8 cellular contexts compared by ENCODE assay signal in the genomic region with DNA sequence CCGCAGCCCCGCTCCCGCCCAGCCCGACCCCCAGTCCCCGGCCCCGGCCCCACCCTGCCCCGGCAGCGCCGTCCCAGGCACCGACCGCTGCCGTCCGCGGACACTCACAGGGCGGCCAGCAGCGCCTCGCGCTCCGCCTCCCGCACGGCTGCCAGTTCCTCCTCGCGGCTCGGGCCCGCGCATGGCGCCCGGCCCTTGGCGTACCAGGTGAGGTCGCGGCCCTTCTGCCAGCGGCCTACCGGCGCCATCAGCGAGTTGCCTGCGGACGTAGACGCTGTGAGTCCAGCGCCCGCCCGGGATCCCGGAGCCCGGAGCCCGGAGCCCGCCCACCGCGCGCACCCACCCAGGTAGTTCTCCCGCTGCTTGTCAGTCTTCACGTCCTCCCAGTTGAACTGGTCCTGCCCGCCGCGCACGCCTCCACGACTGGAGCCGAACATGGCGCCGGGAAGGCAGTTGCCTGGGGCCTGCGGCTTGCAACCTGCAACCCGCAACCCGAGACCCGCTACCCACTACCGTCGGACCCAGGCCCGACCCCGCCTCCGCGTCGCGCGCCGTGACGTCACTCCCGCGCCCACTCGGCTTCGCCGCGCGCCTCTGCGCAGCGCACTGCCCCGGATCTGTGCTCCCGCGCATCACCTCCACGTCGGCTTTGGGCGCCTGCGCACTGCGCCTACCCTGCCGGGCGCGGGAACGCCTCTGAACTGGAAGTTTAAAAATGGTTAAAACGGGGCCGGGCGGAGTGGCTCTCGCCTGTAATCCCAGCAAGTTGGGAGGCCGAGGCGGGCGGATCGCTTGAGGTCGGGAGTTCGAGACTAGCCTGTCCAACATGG. TPM values are rescaled to one million over a fixed set of nuclear protein-coding genes. Genes with fewer than 3 reads are reported as not detected.
DNase-seq lines count a peak whose midpoint lies in the region; ATAC-seq and TF ChIP-seq lines count a peak whose summit lies in the region.

A gene (minus strand): TSS at position 535 of the 830 bp plus-strand sequence. CDS start 98 bp downstream, at position 437.

- peak within 1 kb of the TSS; percentile 69 for H2BK5ac ChIP-seq in trophoblast cell (ENCODE audit: low read depth, low read length, poor library complexity)

- TF ChIP-seq POLR2A in transverse colon (IDR thresholded peaks at IDR 0.05): peak; percentile 78

- H3K4me3 ChIP-seq in cardiac muscle cell (peak within 1 kb of the TSS; percentile 92), trophoblast cell (ENCODE audit: low read depth, low read length) (peak within 1 kb of the TSS; percentile 98), transverse colon (peak within 1 kb of the TSS; percentile 77 to 84 (median 80))

- H3K36me3 Mint-ChIP-seq in activated naive CD8-positive, alpha-beta T cell treated with anti-CD3 and anti-CD28 coated beads, Interleukin-2, amount 50 U/mL, for 24 hours (ENCODE audit: low read depth): peaks cover 15% of the 10 kb centered on the region

- H3K27me3 ChIP-seq in cardiac muscle cell (no peaks in the 10 kb centered on the region), trophoblast cell (ENCODE audit: insufficient read depth, low read length) (no peaks in the 10 kb centered on the region), transverse colon (no peaks in the 10 kb centered on the region)

- H3K36me3 ChIP-seq in cardiac muscle cell (peaks cover 28% of the 10 kb centered on the region), trophoblast cell (ENCODE audit: control insufficient read depth in 1 of 2, insufficient read depth in 2 of 2, low read length in 2 of 2) (peaks cover 46 to 47% of the 10 kb centered on the region in 2 experiments), transverse colon (peaks cover 0 to 14% (median 7%) of the 10 kb centered on the region in 4 donors)

- H3K27ac ChIP-seq in cardiac muscle cell (peak within 1 kb of the TSS; percentile 90), trophoblast cell (ENCODE audit: low read depth, low read length) (peak within 1 kb of the TSS; percentile 57), transverse colon (peak within 1 kb of the TSS; percentile 93 to 98 (median 95))

- peak within 1 kb of the TSS; percentile 92 for H3K27ac Mint-ChIP-seq in activated naive CD8-positive, alpha-beta T cell treated with anti-CD3 and anti-CD28 coated beads, Interleukin-2, amount 50 U/mL, for 24 hours

- WGBS in trophoblast cell (ENCODE audit: extremely low coverage, insufficient coverage, insufficient read length): no CpG with 5 or more reads among the region's 104 CpGs
- WGBS in transverse colon (ENCODE audit: low coverage in 1 of 2), 2 donors: 0% methylated on average over 51 of the region's 104 CpGs; no CpG with 5 or more reads in 1 of the 2 donors

- peak within 1 kb of the TSS; percentile 88 for H4K12ac ChIP-seq in trophoblast cell (ENCODE audit: low read depth, low read length)

- peak; percentile 75 for ATAC-seq in HG02852 (IDR thresholded peaks at IDR 0.05; ENCODE audit: unreplicated experiment)
- peak; percentile 79 for ATAC-seq in activated naive CD8-positive, alpha-beta T cell treated with anti-CD3 and anti-CD28 coated beads, Interleukin-2, amount 50 U/mL, for 24 hours

- H4K91ac ChIP-seq in trophoblast cell (ENCODE audit: low read depth, low read length): peak within 1 kb of the TSS; percentile 82

- no peaks in the 10 kb centered on the region for H3K9me3 Mint-ChIP-seq in activated naive CD8-positive, alpha-beta T cell treated with anti-CD3 and anti-CD28 coated beads, Interleukin-2, amount 50 U/mL, for 24 hours

- H3K18ac ChIP-seq in trophoblast cell (ENCODE audit: low read length): peak within 1 kb of the TSS; percentile 49

- peak within 1 kb of the TSS; percentile 87 for H2AFZ ChIP-seq in trophoblast cell (ENCODE audit: insufficient read depth, low read length, poor library complexity)

- peak within 1 kb of the TSS; percentile 55 for H3K4ac ChIP-seq in trophoblast cell (ENCODE audit: low read depth, low read length)

- DNase-seq in GM13976 (ENCODE audit: low spot score): peak; percentile 99
- peak; percentile 82 for DNase-seq in NCI-H1436 treated with DMSO at 0.1 percent for 48 hours (lab: John Stamatoyannopoulos, UW)
- peak; percentile 92 for DNase-seq in T follicular helper cell (ENCODE audit: low read depth)
- peak; percentile 97 for DNase-seq in activated naive CD8-positive, alpha-beta T cell treated with anti-CD3 and anti-CD28 coated beads, Interleukin-2, amount 50 U/mL, for 24 hours
- peak; percentile 93 to 95 for DNase-seq in cardiac muscle cell (ENCODE audit: low read depth in 1 of 2, low spot score in 1 of 2)
- DNase-seq in trophoblast cell: peak; percentile 94 to 97
- DNase-seq in transverse colon: peak; percentile 96

- H2BK120ac ChIP-seq in trophoblast cell (ENCODE audit: insufficient read depth, low read length, poor library complexity): peak within 1 kb of the TSS; percentile 49

- H3K9me3 ChIP-seq in cardiac muscle cell (ENCODE audit: low read depth) (no peaks in the 10 kb centered on the region), trophoblast cell (ENCODE audit: insufficient read depth, low read depth, low read length) (peaks cover 2% of the 10 kb centered on the region), transverse colon (no peaks in the 10 kb centered on the region)

- H2AK5ac ChIP-seq in trophoblast cell (ENCODE audit: low read length): peak within 1 kb of the TSS; percentile 35

- intact Hi-C loops in transverse colon (cut with DNase I; ENCODE audit: low total_unique reads): no loop called here

- H3K79me1 ChIP-seq in trophoblast cell (ENCODE audit: low read length): peaks cover 11% of the 10 kb centered on the region

- H3K14ac ChIP-seq in trophoblast cell (ENCODE audit: low read length): peak within 1 kb of the TSS; percentile 83

- H3K4me1 Mint-ChIP-seq in activated naive CD8-positive, alpha-beta T cell treated with anti-CD3 and anti-CD28 coated beads, Interleukin-2, amount 50 U/mL, for 24 hours: peaks cover 30% of the 10 kb centered on the region

- in situ Hi-C loops in GM13976 (cut with MboI; ENCODE audit: low sequenced_read_pairs, unreplicated experiment): no loop called here
- in situ Hi-C loops in transverse colon (cut with MboI; ENCODE audit: low pct_ligation_motif_present in 1 of 4, low pct_unique_long_range_greater_than_20kb in 1 of 4, low sequenced_read_pairs in 3 of 4): no loop called here

- peaks cover 7% of the 10 kb centered on the region for H3K79me2 ChIP-seq in trophoblast cell (ENCODE audit: control insufficient read depth, insufficient read depth, low read length, poor library complexity)

- peak within 1 kb of the TSS; percentile 81 for H3K4me2 ChIP-seq in trophoblast cell (ENCODE audit: low read length)

- H3K27me3 Mint-ChIP-seq in activated naive CD8-positive, alpha-beta T cell treated with anti-CD3 and anti-CD28 coated beads, Interleukin-2, amount 50 U/mL, for 24 hours: no peaks in the 10 kb centered on the region

- H3K4me3 Mint-ChIP-seq in activated naive CD8-positive, alpha-beta T cell treated with anti-CD3 and anti-CD28 coated beads, Interleukin-2, amount 50 U/mL, for 24 hours: peak within 1 kb of the TSS; percentile 91

- no peak within 1 kb of the TSS for H3K23ac ChIP-seq in trophoblast cell (ENCODE audit: low read length)

- peak within 1 kb of the TSS; percentile 61 for H3K9ac ChIP-seq in trophoblast cell (ENCODE audit: low read length)

- no peak for TF ChIP-seq CTCF in GM13976 (IDR thresholded peaks at IDR 0.05; ENCODE audit: borderline replicate concordance, control extremely low read depth, extremely low read depth, insufficient read depth, missing control alignments)
- TF ChIP-seq CTCF in cardiac muscle cell (IDR thresholded peaks at IDR 0.05; ENCODE audit: low read depth, low read length): no peak
- TF ChIP-seq CTCF in transverse colon (IDR thresholded peaks at IDR 0.05): peak in 1 of 5 experiments; percentile 28

- H2BK12ac ChIP-seq in trophoblast cell (ENCODE audit: low read length): no peak within 1 kb of the TSS

- H4K8ac ChIP-seq in trophoblast cell (ENCODE audit: low read depth, low read length): peak within 1 kb of the TSS; percentile 90

- H3K4me1 ChIP-seq in cardiac muscle cell (ENCODE audit: low read depth) (no peaks in the 10 kb centered on the region), trophoblast cell (ENCODE audit: control insufficient read depth in 1 of 2, insufficient read depth in 2 of 2, low read length in 2 of 2) (peaks cover 10 to 11% of the 10 kb centered on the region in 2 experiments), transverse colon (peaks cover 12 to 27% (median 23%) of the 10 kb centered on the region in 4 donors)

- no peak for TF ChIP-seq EP300 in transverse colon (IDR thresholded peaks at IDR 0.05; ENCODE audit: low read depth)

RNA-seq across cellular contexts. Expression of the gene that starts here (rescaled TPM):
- total RNA-seq in cardiac muscle cell (27.7 and 43.7 TPM in 2 replicates), transverse colon (10 to 100 TPM; 11.6 to 17.1 (median 15.7) TPM)
- polyA plus RNA-seq in cardiac muscle cell: 36.2 and 37.2 TPM in 2 replicates
- 17.6 and 18.1 TPM in 2 replicates for polyA plus RNA-seq in trophoblast cell (2013)

Comparison
In these comparisons a context has a peak if more than half of its experiments do, and no peak if none do; other contexts are left out.
1. Peak in every context shown above with its lines: DNase-seq, ATAC-seq, H3K4me3 ChIP-seq and H3K27ac ChIP-seq.